ENCODE assay signal across 1 cellular context in the genomic region with DNA sequence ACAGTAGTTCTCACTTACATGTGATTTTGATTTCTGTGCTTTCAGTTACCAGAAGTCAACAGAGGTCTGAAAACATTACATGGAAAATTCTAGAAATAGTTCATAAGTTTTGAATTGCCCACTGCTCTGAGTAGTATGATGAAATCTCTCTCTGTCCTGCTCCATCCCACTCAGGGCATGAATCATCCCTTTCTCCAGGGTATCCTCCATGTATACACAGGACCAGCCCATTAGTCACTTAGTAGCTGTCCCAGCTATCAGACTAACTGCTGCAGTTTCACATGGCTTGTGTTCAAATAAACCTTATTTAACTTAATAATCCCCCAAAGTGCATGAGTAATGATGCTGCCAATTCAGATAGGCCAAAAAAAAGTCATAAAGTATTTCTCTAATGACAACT.
TF ChIP-seq lines count a peak whose summit lies in the region.

No MANE protein-coding gene starts in this region.

TF ChIP-seq in HepG2, 621 proteins besides CTCF, POLR2A, EP300 and RAD21 (continued from another document):
- TF ChIP-seq, protein P1, sequence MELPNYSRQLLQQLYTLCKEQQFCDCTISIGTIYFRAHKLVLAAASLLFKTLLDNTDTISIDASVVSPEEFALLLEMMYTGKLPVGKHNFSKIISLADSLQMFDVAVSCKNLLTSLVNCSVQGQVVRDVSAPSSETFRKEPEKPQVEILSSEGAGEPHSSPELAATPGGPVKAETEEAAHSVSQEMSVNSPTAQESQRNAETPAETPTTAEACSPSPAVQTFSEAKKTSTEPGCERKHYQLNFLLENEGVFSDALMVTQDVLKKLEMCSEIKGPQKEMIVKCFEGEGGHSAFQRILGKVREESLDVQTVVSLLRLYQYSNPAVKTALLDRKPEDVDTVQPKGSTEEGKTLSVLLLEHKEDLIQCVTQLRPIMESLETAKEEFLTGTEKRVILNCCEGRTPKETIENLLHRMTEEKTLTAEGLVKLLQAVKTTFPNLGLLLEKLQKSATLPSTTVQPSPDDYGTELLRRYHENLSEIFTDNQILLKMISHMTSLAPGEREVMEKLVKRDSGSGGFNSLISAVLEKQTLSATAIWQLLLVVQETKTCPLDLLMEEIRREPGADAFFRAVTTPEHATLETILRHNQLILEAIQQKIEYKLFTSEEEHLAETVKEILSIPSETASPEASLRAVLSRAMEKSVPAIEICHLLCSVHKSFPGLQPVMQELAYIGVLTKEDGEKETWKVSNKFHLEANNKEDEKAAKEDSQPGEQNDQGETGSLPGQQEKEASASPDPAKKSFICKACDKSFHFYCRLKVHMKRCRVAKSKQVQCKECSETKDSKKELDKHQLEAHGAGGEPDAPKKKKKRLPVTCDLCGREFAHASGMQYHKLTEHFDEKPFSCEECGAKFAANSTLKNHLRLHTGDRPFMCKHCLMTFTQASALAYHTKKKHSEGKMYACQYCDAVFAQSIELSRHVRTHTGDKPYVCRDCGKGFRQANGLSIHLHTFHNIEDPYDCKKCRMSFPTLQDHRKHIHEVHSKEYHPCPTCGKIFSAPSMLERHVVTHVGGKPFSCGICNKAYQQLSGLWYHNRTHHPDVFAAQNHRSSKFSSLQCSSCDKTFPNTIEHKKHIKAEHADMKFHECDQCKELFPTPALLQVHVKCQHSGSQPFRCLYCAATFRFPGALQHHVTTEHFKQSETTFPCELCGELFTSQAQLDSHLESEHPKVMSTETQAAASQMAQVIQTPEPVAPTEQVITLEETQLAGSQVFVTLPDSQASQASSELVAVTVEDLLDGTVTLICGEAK (IDR thresholded peaks at IDR 0.05), result no peak
- TF ChIP-seq, protein P1 (CRISPR knock-in tag; IDR thresholded peaks at IDR 0.05), result no peak
TF ChIP-seq in HepG2: peak in this region for 0.
